24 cellular contexts compared by ENCODE assay signal in the genomic region with DNA sequence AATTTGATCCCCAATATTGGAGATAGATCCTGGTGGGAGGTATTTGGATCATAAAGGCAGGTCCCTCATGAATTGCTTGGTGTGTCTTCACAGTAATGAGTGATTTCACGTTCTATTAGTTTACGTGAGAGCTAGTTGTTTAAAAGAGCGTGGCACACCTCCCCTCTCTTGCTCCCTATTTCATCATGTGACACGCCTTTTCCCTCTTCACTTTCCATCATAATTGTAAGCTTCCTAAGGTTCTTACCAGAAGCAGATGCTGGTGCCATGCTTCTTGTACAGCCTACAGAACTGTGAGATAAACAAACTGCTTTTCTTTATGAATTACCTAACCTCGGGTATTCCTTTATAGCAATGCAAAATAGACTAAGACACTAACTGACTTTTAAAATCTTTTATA.
"Had no signal": no experiment of that assay in that cellular context is flagged by ENCODE, and none has a peak within 500 bp of the region (broad histone marks: within the 10 kb centered on the region; RNA-seq: fewer than 3 reads in every experiment).

No MANE protein-coding gene starts in this region.

- H3K4me3 ChIP-seq: cardiac muscle cell had no signal

- DNase-seq: activated CD4-positive, alpha-beta memory T cell treated with anti-CD3 and anti-CD28 coated beads, Interleukin-2, amount 10 ng/mL, durations not matched to agents 7 days and 5 days; activated CD4-positive, alpha-beta T cell treated with anti-CD3 and anti-CD28 coated beads, Interleukin-2, amount 10 ng/mL, durations not matched to agents 7 days and 5 days; activated CD4-positive, CD25-positive, alpha-beta regulatory T cell; activated gamma-delta T cell; activated naive CD4-positive, alpha-beta T cell treated with anti-CD3 and anti-CD28 coated beads for 36 hours; activated T-cell treated with anti-CD3 and anti-CD28 coated beads for 4 hours; activated T-cell treated with anti-CD3 and anti-CD28 coated beads, Interleukin-2, amount 50 U/mL, for 48 hours; amygdala; brain microvascular endothelial cell; Kasumi-1; NCI-H1105 treated with DMSO at 0.1 percent for 48 hours; NCI-H1436 treated with DMSO at 0.1 percent for 48 hours; NCI-H187; NCI-H2081; NCI-H2171; NCI-H2227 treated with DMSO at 0.1 percent for 48 hours; NCI-H446 treated with DMSO at 0.1 percent for 48 hours; NCI-H526; NCI-H82; SIG-M5; T-helper 1 cell had no signal

- H3K27ac ChIP-seq: brain microvascular endothelial cell, cardiac muscle cell, VCaP had no signal

- ATAC-seq: activated T-helper 17 cell treated with anti-CD3 and anti-CD28 coated beads, Interleukin-2, amount 50 U/mL, for 72 hours had no signal

- H3K36me3 ChIP-seq: brain microvascular endothelial cell, cardiac muscle cell had no signal

- H3K27me3 ChIP-seq: brain microvascular endothelial cell, cardiac muscle cell had no signal
